ENCODE assay signal across 15 cellular contexts in genomic region chr7:43384585-43385308, GRCh38.
DNase-seq lines count a peak whose midpoint lies in the region; ATAC-seq lines count a peak whose summit lies in the region.
"Had no signal": no experiment of that assay in that cellular context is flagged by ENCODE, and none has a peak within 500 bp of the region (broad histone marks: within the 10 kb centered on the region; RNA-seq: fewer than 3 reads in every experiment).

No MANE protein-coding gene starts in this region.

- ATAC-seq in HG03135 (IDR thresholded peaks at IDR 0.05; ENCODE audit: unreplicated experiment), result no peak
- ATAC-seq in GM18502 (IDR thresholded peaks at IDR 0.05; ENCODE audit: poor library complexity, unreplicated experiment), result no peak
- ATAC-seq: A549, HCT116 had no signal

- DNase-seq in COLO829 (ENCODE audit: low spot score), result peak; percentile 79
- DNase-seq in RPMI7951 (ENCODE audit: low read depth), result peak; percentile 49
- peak; percentile 10 for DNase-seq in foreskin melanocyte
- DNase-seq in GOT3 (lab: John Stamatoyannopoulos, UW), result no peak
- DNase-seq: AML-193; Calu3; CD4-positive, alpha-beta memory T cell; DMS79 treated with DMSO at 0.1 percent for 48 hours; GF-D8; HFFc6; KG1 had no signal
